10 cellular contexts compared by ENCODE assay signal in the genomic region with DNA sequence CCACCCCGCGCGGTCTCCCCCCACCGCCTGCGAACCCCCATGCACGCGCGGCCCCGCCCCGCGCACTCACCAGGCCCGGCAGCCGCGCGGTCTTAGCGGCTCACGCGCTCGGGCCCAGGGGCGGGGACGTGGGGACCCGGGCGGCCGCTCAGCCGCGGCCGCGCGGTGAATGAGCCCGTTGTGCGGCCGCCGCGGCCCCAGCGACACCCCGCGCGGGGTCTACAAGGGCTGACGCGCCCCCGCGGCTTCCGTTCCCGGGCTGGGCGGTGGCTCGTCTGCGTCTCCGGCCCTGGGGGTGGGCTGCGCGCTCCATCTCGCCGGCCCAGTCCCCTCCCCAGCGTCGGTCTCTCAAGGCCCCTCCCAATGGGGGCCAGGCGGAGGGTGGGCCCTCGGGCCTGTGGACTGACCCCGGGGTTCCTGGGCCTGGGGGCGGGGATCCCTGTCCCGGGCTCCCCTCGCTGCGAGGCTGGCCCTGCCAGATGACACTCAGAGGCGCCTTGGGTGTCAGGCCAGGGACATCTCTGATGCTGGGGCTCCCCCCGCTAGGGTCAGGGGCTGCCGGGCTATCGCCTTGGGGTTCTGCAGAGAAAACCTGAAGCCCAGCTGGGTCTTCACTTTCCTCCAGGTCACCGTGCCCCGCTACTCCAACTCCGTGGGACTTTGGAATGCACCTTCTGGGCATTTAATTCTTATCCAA. TPM values are rescaled to one million over a fixed set of nuclear protein-coding genes. Genes with fewer than 3 reads are reported as not detected.
DNase-seq lines count a peak whose midpoint lies in the region; TF ChIP-seq lines count a peak whose summit lies in the region.
"Had no signal": no experiment of that assay in that cellular context is flagged by ENCODE, and none has a peak within 500 bp of the region (broad histone marks: within the 10 kb centered on the region; RNA-seq: fewer than 3 reads in every experiment).

No MANE protein-coding gene starts in this region.

- H3K9me3 ChIP-seq in endocrine pancreas (ENCODE audit: control insufficient read depth, low read length) = no peaks in the 10 kb centered on the region
- no peaks in the 10 kb centered on the region for H3K9me3 ChIP-seq in mesodermal cell (ENCODE audit: control insufficient read depth, low read length)

- DNase-seq in stimulated activated CD4-positive, alpha-beta T cell treated with anti-CD3 and anti-CD28 coated beads, Interleukin-4, amount 100 ng/mL, for 1 hour = peak; percentile 2
- DNase-seq in stimulated activated CD4-positive, alpha-beta T cell treated with anti-CD3 and anti-CD28 coated beads, Interleukin-15, amount 100 ng/mL, for 24 hours = no peak
- no peak for DNase-seq in NOMO-1 treated with dmso at 0.1 percent for 144 hours (lab: John Stamatoyannopoulos, UW; ENCODE audit: unreplicated experiment)
- DNase-seq in GM20000 (ENCODE audit: low spot score) = no peak
- no peak for DNase-seq in NCI-H345 treated with DMSO at 0.1 percent for 48 hours (lab: John Stamatoyannopoulos, UW; ENCODE audit: unreplicated experiment)
- DNase-seq: DMS79 had no signal

- TF ChIP-seq CTCF in GM20000 (IDR thresholded peaks at IDR 0.05; ENCODE audit: extremely low read depth, missing control alignments) = no peak

- peaks cover 7% of the 10 kb centered on the region for H3K27me3 ChIP-seq in endocrine pancreas (ENCODE audit: control insufficient read depth, insufficient read depth, low read length)

- peak overlapping the region; percentile 35 for H3K9ac ChIP-seq in endocrine pancreas (ENCODE audit: control insufficient read depth, insufficient read depth, low read length)

- WGBS in mesodermal cell (ENCODE audit: insufficient coverage in 2 of 2), 2 experiments = 6 to 10% methylated on average over 34 to 50 of the region's 68 CpGs
- 2% methylated on average over 68 of the region's 68 CpGs for WGBS in urinary bladder

- H3K4me3 ChIP-seq in endocrine pancreas (ENCODE audit: control insufficient read depth, insufficient read depth, low read length) (no peak overlapping the region), mesodermal cell (ENCODE audit: extremely low read depth, insufficient read depth, low read length, poor library complexity, severe bottlenecking) (peak overlapping the region; percentile 14), urinary bladder (ENCODE audit: low read depth, low read length) (peak overlapping the region; percentile 4)

- H3K36me3 ChIP-seq in endocrine pancreas (ENCODE audit: control insufficient read depth, insufficient read depth, low read length) (no peaks in the 10 kb centered on the region), mesodermal cell (ENCODE audit: control insufficient read depth, insufficient read depth, low read length) (no peaks in the 10 kb centered on the region), urinary bladder (ENCODE audit: insufficient read depth) (no peaks in the 10 kb centered on the region)

- H3K27ac ChIP-seq in mesodermal cell (ENCODE audit: low read depth, low read length, severe bottlenecking) (no peak overlapping the region), urinary bladder (ENCODE audit: low read depth) (no peak overlapping the region)

- H3K4me1 ChIP-seq in endocrine pancreas (ENCODE audit: control insufficient read depth, insufficient read depth, low read length) = no peaks in the 10 kb centered on the region
- H3K4me1 ChIP-seq in mesodermal cell (ENCODE audit: control insufficient read depth, insufficient read depth, low read length, poor library complexity, severe bottlenecking) = no peaks in the 10 kb centered on the region
- H3K4me1 ChIP-seq in urinary bladder (ENCODE audit: insufficient read depth) = peaks cover 6% of the 10 kb centered on the region

RNA-seq across cellular contexts. Expression of a gene that starts 4.3 kb away (rescaled TPM):
- polyA plus RNA-seq in mesodermal cell (2013, experiment 1 of 2) = not detected
- not detected for polyA plus RNA-seq in mesodermal cell (2013, experiment 2 of 2)
- total RNA-seq in urinary bladder = 0.05 TPM
- polyA plus RNA-seq in urinary bladder = 0.20 TPM
- total RNA-seq: SK-MEL-5 had no signal

RNA-seq across cellular contexts. Expression of a gene that starts 10.7 kb away (rescaled TPM):
- 2.2 TPM for polyA plus RNA-seq in mesodermal cell (2013, experiment 1 of 2)
- 2.7 TPM for polyA plus RNA-seq in mesodermal cell (2013, experiment 2 of 2)
- 7.9 TPM for total RNA-seq in urinary bladder
- 18.2 TPM for polyA plus RNA-seq in urinary bladder

RNA-seq across cellular contexts. Expression of a gene that starts 13.9 kb away (rescaled TPM):
- polyA plus RNA-seq in mesodermal cell (2013, experiment 1 of 2) = 33.4 TPM
- polyA plus RNA-seq in mesodermal cell (2013, experiment 2 of 2) = 29.9 TPM
- 5.7 TPM for total RNA-seq in urinary bladder
- polyA plus RNA-seq in urinary bladder = 25.7 TPM

RNA-seq across cellular contexts. Expression of a gene that starts 24.2 kb away (rescaled TPM):
- polyA plus RNA-seq in mesodermal cell (2013, experiment 1 of 2) = 11.0 TPM
- polyA plus RNA-seq in mesodermal cell (2013, experiment 2 of 2) = 8.0 TPM
- total RNA-seq in urinary bladder = 5.0 TPM
- 10.0 TPM for polyA plus RNA-seq in urinary bladder
